ENCODE assay signal across 21 cellular contexts in the genomic region with DNA sequence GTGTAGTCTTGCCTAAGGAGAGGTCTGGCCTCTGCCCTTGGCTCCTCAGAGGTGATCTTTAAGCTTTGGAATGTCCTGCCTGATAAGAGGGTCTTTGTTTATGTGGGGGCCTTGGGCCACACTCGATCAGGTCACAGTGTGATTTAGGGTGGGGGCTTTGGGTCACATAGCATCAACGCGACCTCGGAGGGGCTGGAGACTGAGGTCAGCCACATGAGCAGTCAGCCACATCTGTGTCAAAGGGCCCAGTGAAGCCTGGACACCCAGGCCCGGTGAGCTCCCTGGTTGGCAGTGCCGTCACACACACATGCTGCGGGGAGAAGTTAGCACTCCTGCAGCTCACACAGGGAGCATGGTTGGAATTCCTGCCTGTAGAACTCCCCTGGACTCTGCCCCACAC.
"Had no signal": no experiment of that assay in that cellular context is flagged by ENCODE, and none has a peak within 500 bp of the region (broad histone marks: within the 10 kb centered on the region; RNA-seq: fewer than 3 reads in every experiment).

No MANE protein-coding gene starts in this region.

- H3K4me3 ChIP-seq: body of pancreas, ovary, psoas muscle, right atrium auricular region, tibial nerve had no signal

- H3K27ac Mint-ChIP-seq: activated T-helper 1 cell treated with anti-CD3 and anti-CD28 coated beads, Interleukin-12 subunit alpha, Interleukin-12 subunit beta, Interleukin-2, Interleukin-4 antibody, amounts not matched to agents 30 ng/mL and 10 ng/mL and 1 ng/mL, durations not matched to agents 14 hours and 24 hours and 36 hours; naive thymus-derived CD4-positive, alpha-beta T cell had no signal

- H3K27ac ChIP-seq: body of pancreas, ovary, psoas muscle, right atrium auricular region, tibial nerve, WERI-Rb-1 had no signal

- H3K27me3 ChIP-seq: ovary, right atrium auricular region had no signal

- H3K36me3 Mint-ChIP-seq: naive thymus-derived CD4-positive, alpha-beta T cell had no signal

- H3K9me3 ChIP-seq: body of pancreas, ovary, psoas muscle, right atrium auricular region had no signal

- H3K4me1 ChIP-seq: psoas muscle, tibial nerve had no signal

- H3K4me3 Mint-ChIP-seq: activated T-helper 1 cell treated with anti-CD3 and anti-CD28 coated beads, Interleukin-12 subunit alpha, Interleukin-12 subunit beta, Interleukin-2, Interleukin-4 antibody, amounts not matched to agents 30 ng/mL and 10 ng/mL and 1 ng/mL, durations not matched to agents 14 hours and 24 hours and 36 hours; naive thymus-derived CD4-positive, alpha-beta T cell had no signal

- H3K36me3 ChIP-seq: ovary, right atrium auricular region, tibial nerve, WERI-Rb-1 had no signal

- DNase-seq: activated CD4-positive, CD25-positive, alpha-beta regulatory T cell treated with anti-CD3 and anti-CD28 coated beads, Interleukin-2, amount 50 U/mL, for 72 hours; activated gamma-delta T cell; activated naive CD4-positive, alpha-beta T cell treated with anti-CD3 and anti-CD28 coated beads, Interleukin-2, amount 50 U/mL, for 16 hours; anterior cingulate cortex; body of pancreas; dermis blood vessel endothelial cell; effector CD8-positive, alpha-beta T cell; foreskin melanocyte; hippocampal formation; mesenchymal stem cell; naive thymus-derived CD4-positive, alpha-beta T cell; ovary; psoas muscle; stimulated activated CD4-positive, alpha-beta T cell treated with anti-CD3 and anti-CD28 coated beads, Interleukin-12 subunit alpha, Interleukin-12 subunit beta, amount 100 ng/mL, for 4 hours; stimulated activated CD4-positive, alpha-beta T cell treated with anti-CD3 and anti-CD28 coated beads, Interleukin-4, amount 100 ng/mL, for 4 hours; stimulated activated naive CD8-positive, alpha-beta T cell treated with anti-CD3 and anti-CD28 coated beads, Interleukin-15, Interleukin-2, amounts not matched to agents 100 U/mL and 50 U/mL, for 24 hours; T-helper 1 cell; WERI-Rb-1 had no signal
